23 cellular contexts compared by ENCODE assay signal in genomic region chr4:164904336-164904735, GRCh38. TPM values are rescaled to one million over a fixed set of nuclear protein-coding genes. Genes with fewer than 3 reads are reported as not detected.
A peak's percentile ranks its signal among the peaks of the same experiment; 100 is the strongest.
DNase-seq lines count a peak whose midpoint lies in the region; ATAC-seq, FAIRE-seq and TF ChIP-seq lines count a peak whose summit lies in the region.
"Had no signal": no experiment of that assay in that cellular context is flagged by ENCODE, and none has a peak within 500 bp of the region (broad histone marks: within the 10 kb centered on the region; RNA-seq: fewer than 3 reads in every experiment).

No MANE protein-coding gene starts in this region.

- H2BK15ac ChIP-seq in H1 (ENCODE audit: low read length): no peak overlapping the region

- H4K91ac ChIP-seq in H1 (replicated peaks; ENCODE audit: insufficient read length, low read length): no peak overlapping the region

- H3K79me1 ChIP-seq in H1 (ENCODE audit: low read depth, low read length): no peaks in the 10 kb centered on the region

- TF ChIP-seq CTCF in H1 (IDR thresholded peaks at IDR 0.05; ENCODE audit: control extremely low read depth in 1 of 3, insufficient read depth in 1 of 3, low read depth in 1 of 3, low read length in 3 of 3) (no peak), testis (IDR thresholded peaks at IDR 0.05) (no peak)

- H3K23me2 ChIP-seq in H1 (ENCODE audit: low read depth, low read length): no peaks in the 10 kb centered on the region

- intact Hi-C loops in left cardiac atrium (cut with DNase I) (no loop called here), testis (cut with DNase I; ENCODE audit: low total_unique reads) (no loop called here)

- H3K27me3 ChIP-seq in SJCRH30 (no peaks in the 10 kb centered on the region), H1 (replicated peaks in 1 of 4; ENCODE audit: control insufficient read depth in 3 of 4, extremely low read depth in 1 of 4, insufficient read depth in 3 of 4, low read length in 3 of 4) (no peaks in the 10 kb centered on the region), testis (no peaks in the 10 kb centered on the region)
- H3K27me3 ChIP-seq: BLaER1 had no signal

- H2BK20ac ChIP-seq in H1 (ENCODE audit: low read length): 0 out of 2 replicates have a peak overlapping the region, but pooled peaks have one; percentile 72

- TF ChIP-seq RAD21 in H1 (IDR thresholded peaks at IDR 0.05 in 1 of 2, conservative IDR thresholded peaks at IDR 0.05 in 1 of 2; ENCODE audit: low read depth in 2 of 2, low read length in 2 of 2): no peak

- no peaks in the 10 kb centered on the region for H3K79me2 ChIP-seq in H1 (ENCODE audit: control insufficient read depth in 1 of 2, insufficient read depth in 2 of 2, low read length in 2 of 2)

- H2BK5ac ChIP-seq in H1 (ENCODE audit: low read depth, low read length): no peak overlapping the region

- H3K14ac ChIP-seq in H1 (ENCODE audit: insufficient read length): no peak overlapping the region

- no peak overlapping the region for H4K5ac ChIP-seq in H1 (ENCODE audit: insufficient read length, low read depth, low read length)

- no peak for ATAC-seq in left cardiac atrium
- ATAC-seq: HCT116, HepG2 had no signal

- no peak overlapping the region; a peak in 1 of 4 replicates for H3K4me2 ChIP-seq in H1 (ENCODE audit: insufficient read depth in 1 of 2, low read depth in 2 of 2, low read length in 2 of 2)
- H3K4me2 ChIP-seq: BLaER1 had no signal

- H3K36me3 ChIP-seq in SJCRH30 (no peaks in the 10 kb centered on the region), H1 (ENCODE audit: control insufficient read depth in 2 of 4, insufficient read depth in 4 of 4, low read length in 3 of 4) (no peaks in the 10 kb centered on the region), testis (ENCODE audit: low read depth, missing control alignments) (no peaks in the 10 kb centered on the region)
- H3K36me3 ChIP-seq: BLaER1 had no signal

- H2BK120ac ChIP-seq in H1 (replicated peaks; ENCODE audit: low read depth, low read length): no peak overlapping the region

- H3K4me1 ChIP-seq in SJCRH30: no peaks in the 10 kb centered on the region
- H3K4me1 ChIP-seq in H1 (replicated peaks in 1 of 4; ENCODE audit: control insufficient read depth in 3 of 4, insufficient read depth in 4 of 4, low read length in 3 of 4): peaks cover 0 to 8% (median 0%) of the 10 kb centered on the region in 4 experiments; a peak in 4 of 7 replicates
- no peaks in the 10 kb centered on the region for H3K4me1 ChIP-seq in testis
- H3K4me1 ChIP-seq: BLaER1 had no signal

- H3K4ac ChIP-seq in H1 (replicated peaks; ENCODE audit: insufficient read length, low read depth, low read length): no peak overlapping the region

- no peak overlapping the region for H3K56ac ChIP-seq in H1 (replicated peaks; ENCODE audit: insufficient read length, low read depth, low read length)

- TF ChIP-seq EP300 in H1 (IDR thresholded peaks at IDR 0.05; ENCODE audit: borderline replicate concordance in 1 of 2, low read depth in 2 of 2, low read length in 2 of 2): no peak

- no peak overlapping the region for H3K9ac ChIP-seq in H1 (replicated peaks in 1 of 4; ENCODE audit: extremely low read depth in 1 of 4, low read depth in 3 of 4, low read length in 3 of 4)
- H3K9ac ChIP-seq: BLaER1, GM23248 had no signal

- no peaks in the 10 kb centered on the region for H4K20me1 ChIP-seq in H1 (replicated peaks in 1 of 2; ENCODE audit: control insufficient read depth in 1 of 2, insufficient read depth in 2 of 2, low read length in 2 of 2)
- H4K20me1 ChIP-seq: BLaER1 had no signal

- peak overlapping the region; percentile 56 for H3K18ac ChIP-seq in H1 (ENCODE audit: extremely low read depth, low read length)

- peak; percentile 45 for FAIRE-seq in H1 (lab: Jason Lieb, UNC)
- FAIRE-seq: GM12892, GM18507, H54, HepG2 had no signal

- H4K8ac ChIP-seq in H1 (ENCODE audit: extremely low read depth, insufficient read depth, low read length): no peak overlapping the region

- peak; percentile 3 for DNase-seq in Daoy (ENCODE audit: low read depth)
- peak; percentile 3 to 14 for DNase-seq in SJCRH30
- no peak for DNase-seq in H1 (ENCODE audit: low read depth in 1 of 2, low spot score in 2 of 2)
- DNase-seq in left cardiac atrium: no peak
- no peak for DNase-seq in cerebellar cortex (ENCODE audit: low spot score)
- no peak for DNase-seq in testis
- no peak for DNase-seq in DMS114 treated with DMSO at 0.1 percent for 48 hours (lab: John Stamatoyannopoulos, UW; ENCODE audit: unreplicated experiment)
- DNase-seq: 8988T; Calu3; CD4-positive, alpha-beta memory T cell; DMS53; DND-41; GDM1; GM23248 had no signal

- no peak overlapping the region for H3K4me3 ChIP-seq in SJCRH30
- H3K4me3 ChIP-seq in H1 (ENCODE audit: extremely low read depth in 1 of 4, insufficient read depth in 2 of 4, low read depth in 3 of 4, low read length in 4 of 4): no peak overlapping the region
- no peak overlapping the region for H3K4me3 ChIP-seq in testis
- H3K4me3 ChIP-seq: BLaER1, GM23248 had no signal

- POLR2A ChIA-PET in H1 (lab: Charles Lee; ENCODE audit: partially characterized antibody): interaction anchor here (0.6 to 6.1 kb wide), 3 partner anchors 9 to 171 kb away, joined by 3 to 37 read pairs (median 6); no protein-coding TSS in a partner anchor

- H3K23ac ChIP-seq in H1 (ENCODE audit: insufficient read length): no peak overlapping the region

- 85% methylated on average over 5 of the region's 5 CpGs; no CpG with 5 or more reads in 1 of the 2 experiments for WGBS in H1 (ENCODE audit: extremely low coverage in 1 of 2, insufficient coverage in 1 of 2, insufficient read length in 1 of 2, insufficient replicate concordance in 2 of 2, low coverage in 1 of 2, low lambda C conversion rate in 2 of 2, missing lambda C conversion rate in 1 of 2), 2 experiments
- WGBS in testis, 2 donors: 88 to 89% methylated on average over 5 of the region's 5 CpGs

- CTCF ChIA-PET in H1 (lab: Charles Lee; ENCODE audit: partially characterized antibody): interaction anchor here (0.7 to 5.7 kb wide), 18 partner anchors 9 to 136 kb away, joined by 3 to 32 read pairs (median 4); no protein-coding TSS in a partner anchor

- H3K27ac ChIP-seq in SJCRH30 (no peak overlapping the region), H1 (ENCODE audit: low read depth, low read length) (no peak overlapping the region; the same call in 1 of the 2 replicates), testis (no peak overlapping the region)
- H3K27ac ChIP-seq: BLaER1, GM23248 had no signal

- no peak overlapping the region for H2AFZ ChIP-seq in H1 (ENCODE audit: low read length)
- H2AFZ ChIP-seq: GM23248 had no signal

- H2BK12ac ChIP-seq in H1 (ENCODE audit: low read depth, low read length): 0 out of 2 replicates have a peak overlapping the region, but pooled peaks have one; percentile 68

- no peak for TF ChIP-seq POLR2A in H1 (IDR thresholded peaks at IDR 0.05; ENCODE audit: control extremely low read depth in 1 of 2, low read depth in 2 of 2, low read length in 2 of 2)
- TF ChIP-seq POLR2A in testis (IDR thresholded peaks at IDR 0.05): no peak

- no peak overlapping the region for H2AK5ac ChIP-seq in H1 (ENCODE audit: low read depth, low read length)

- H3K9me3 ChIP-seq in SJCRH30 (replicated peaks): no peaks in the 10 kb centered on the region
- no peaks in the 10 kb centered on the region for H3K9me3 ChIP-seq in H1 (ENCODE audit: insufficient read depth in 2 of 2, low read depth in 1 of 2, low read length in 1 of 2)
- H3K9me3 ChIP-seq in testis: no peaks in the 10 kb centered on the region
- H3K9me3 ChIP-seq: BLaER1 had no signal

TF ChIP-seq in H1, 55 proteins besides CTCF, POLR2A, EP300 and RAD21:
- TF ChIP-seq TEAD4 (IDR thresholded peaks at IDR 0.05; ENCODE audit: low read depth, low read length) (peak; percentile 82), YY1 (IDR thresholded peaks at IDR 0.05; ENCODE audit: low read depth, low read length) (no peak)

RNA-seq across cellular contexts. Expression of gene APELA, which starts 27.4 kb away (rescaled TPM):
- total RNA-seq in Daoy (2014; rRNA removed; shearing (Covaris generic)): not detected in 2 replicates
- total RNA-seq in SJCRH30 (2014; rRNA removed; shearing (Covaris generic)): not detected in 2 replicates
- 60.2 and 65.2 TPM in 2 replicates for total RNA-seq in H1 (2021; fragmentation: NEBNext Ultra II Directional; extraction: Animal tissue kit (Norgen Biotek cat#: 25700))
- polyA plus RNA-seq in H1 (2011; rRNA removed) (41.9 and 81.8 TPM in 2 replicates), testis (ENCODE audit: insufficient read depth, low read depth, low replicate concordance) (not detected)
- polyA plus RNA-seq in H1 (2011; cell fraction: cytosol; rRNA removed): 86.6 TPM
- 16.0 TPM for polyA plus RNA-seq in H1 (2011; cell fraction: nucleus; rRNA removed)
- polyA plus RNA-seq in H1 (2012, experiment 1 of 2): 52.0 to 101 TPM (median 56.0 TPM) in 4 replicates
- 35.9 TPM for polyA plus RNA-seq in H1 (2012, experiment 2 of 2)
- 75.1 TPM for polyA plus RNA-seq in H1 (2013, experiment 1 of 2)
- polyA plus RNA-seq in H1 (2013, experiment 2 of 2): 74.5 TPM
- 38.3 and 43.7 TPM in 2 replicates for polyA minus RNA-seq in H1 (2011; rRNA and poly(A)+ RNA removed)
- polyA minus RNA-seq in H1 (2011; cell fraction: cytosol; rRNA and poly(A)+ RNA removed): 50.1 TPM
- polyA minus RNA-seq in H1 (2011; cell fraction: nucleus; rRNA and poly(A)+ RNA removed): 55.4 TPM
- total RNA-seq in left cardiac atrium (not detected), testis (not detected)
- total RNA-seq: Calu3; CD4-positive, alpha-beta memory T cell; GM23248; HepG2 had no signal
- polyA plus RNA-seq: AG04450; CD14-positive monocyte; CD4-positive, alpha-beta memory T cell; GM23248; HepG2; IgD-negative memory B cell had no signal

Comparison
In these comparisons a context has a peak if more than half of its experiments do, and no peak if none do; other contexts are left out.
1. DNase-seq: peak in Daoy (single experiment) and SJCRH30 (2 of 2); none in H1 (0 of 2), left cardiac atrium (single experiment), cerebellar cortex (single experiment), testis (single experiment) and DMS114 treated with DMSO at 0.1 percent for 48 hours (single experiment).
2. RNA of gene APELA, which starts 27.4 kb away (total RNA-seq): 60.2 to 65.2 TPM in H1; not detected in Daoy, not detected in SJCRH30, not detected in left cardiac atrium and not detected in testis; every median in the first group is over 10 times any median in the second.